Comparison of ENCODE assay signal across 29 cellular contexts in the genomic region with DNA sequence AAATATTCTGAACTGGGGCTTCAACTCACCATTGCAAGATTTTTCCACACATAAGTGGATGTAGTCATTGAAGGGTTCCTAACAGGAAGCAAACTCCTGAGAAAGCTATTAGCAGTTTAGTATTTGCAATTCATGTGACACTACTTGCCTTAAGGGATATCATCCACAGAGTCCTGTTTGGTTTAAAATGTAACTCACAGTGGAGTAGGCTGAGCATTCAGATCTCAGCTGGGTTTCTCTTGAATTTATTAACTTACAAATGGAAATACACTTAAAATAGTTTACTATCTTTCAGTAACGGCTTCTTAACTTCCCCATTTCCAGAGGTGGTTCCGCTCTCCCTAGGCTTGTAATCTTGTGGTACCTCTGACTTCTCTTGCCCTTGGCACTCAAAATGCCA.
"Had no signal": no experiment of that assay in that cellular context is flagged by ENCODE, and none has a peak within 500 bp of the region (broad histone marks: within the 10 kb centered on the region; RNA-seq: fewer than 3 reads in every experiment).

No MANE protein-coding gene starts in this region.

- H3K79me2 ChIP-seq: parathyroid adenoma had no signal

- H3K4me1 ChIP-seq: colonic mucosa, neural progenitor cell, parathyroid adenoma, psoas muscle, suprapubic skin, tibial artery, upper lobe of right lung had no signal

- H3K27me3 ChIP-seq: colonic mucosa, neural progenitor cell, tibial artery, upper lobe of right lung had no signal

- H3K4me1 Mint-ChIP-seq: memory B cell; naive thymus-derived CD8-positive, alpha-beta T cell; neural progenitor cell had no signal

- ATAC-seq: left colon; naive thymus-derived CD8-positive, alpha-beta T cell; psoas muscle; right cardiac atrium; upper lobe of right lung had no signal

- H3K9me3 ChIP-seq: suprapubic skin, tibial artery, upper lobe of right lung had no signal

- H3K4me3 Mint-ChIP-seq: activated naive CD8-positive, alpha-beta T cell; memory B cell; naive thymus-derived CD8-positive, alpha-beta T cell; neural progenitor cell; T-helper 1 cell treated with Interleukin-12 subunit alpha and Interleukin-12 subunit beta and Interleukin-4 antibody, amounts not matched to agents 30 μg/mL and 1 μg/mL, for 36 hours had no signal

- H3K36me3 Mint-ChIP-seq: activated naive CD8-positive, alpha-beta T cell; memory B cell; neural progenitor cell had no signal

- H3K36me3 ChIP-seq: colonic mucosa, neural progenitor cell, suprapubic skin, tibial artery, upper lobe of right lung had no signal

- H3K4me3 ChIP-seq: colonic mucosa, neural progenitor cell, psoas muscle, suprapubic skin, tibial artery, upper lobe of right lung had no signal

- H3K27ac ChIP-seq: colonic mucosa, epithelial cell of prostate, neural progenitor cell, parathyroid adenoma, psoas muscle, suprapubic skin, tibial artery, upper lobe of right lung had no signal

- DNase-seq: activated CD4-positive, alpha-beta T cell treated with anti-CD3 and anti-CD28 coated beads for 4 hours; activated CD4-positive, alpha-beta T cell treated with anti-CD3 and anti-CD28 coated beads, Interleukin-2, amount 50 U/mL, for 4 hours; activated effector memory CD4-positive, alpha-beta T cell treated with Interleukin-2 at 50 U/mL for 16 hours; activated naive CD4-positive, alpha-beta T cell treated with Interleukin-2 at 50 U/mL for 16 hours; activated T-cell treated with anti-CD3 and anti-CD28 coated beads for 4 hours; anterior cingulate cortex; cerebellar nuclear complex; colonic mucosa; effector CD8-positive, alpha-beta T cell; head of caudate nucleus; hippocampal formation; left colon; naive thymus-derived CD8-positive, alpha-beta T cell; occipital lobe; psoas muscle; right cardiac atrium; stimulated activated CD4-positive, alpha-beta T cell treated with anti-CD3 and anti-CD28 coated beads, Interleukin-15, amount 100 ng/mL, for 24 hours; stimulated activated CD4-positive, alpha-beta T cell treated with anti-CD3 and anti-CD28 coated beads, Interleukin-2, amount 100 ng/mL, for 24 hours; stimulated activated naive CD4-positive, alpha-beta T cell; T1000; tibial artery; upper lobe of right lung had no signal

- H3K4me2 ChIP-seq: neural progenitor cell had no signal

- H3K27me3 Mint-ChIP-seq: activated naive CD8-positive, alpha-beta T cell; memory B cell; naive thymus-derived CD8-positive, alpha-beta T cell had no signal

- H2AFZ ChIP-seq: neural progenitor cell, parathyroid adenoma had no signal

- H3K27ac Mint-ChIP-seq: activated naive CD8-positive, alpha-beta T cell; memory B cell; naive thymus-derived CD8-positive, alpha-beta T cell; neural progenitor cell; T-helper 1 cell treated with Interleukin-12 subunit alpha and Interleukin-12 subunit beta and Interleukin-4 antibody, amounts not matched to agents 30 μg/mL and 1 μg/mL, for 36 hours had no signal
